10 cellular contexts compared by ENCODE assay signal in genomic region chr6:15505463-15505918, GRCh38.
DNase-seq lines count a peak whose midpoint lies in the region; ATAC-seq and TF ChIP-seq lines count a peak whose summit lies in the region.
"Had no signal": no experiment of that assay in that cellular context is flagged by ENCODE, and none has a peak within 500 bp of the region (broad histone marks: within the 10 kb centered on the region; RNA-seq: fewer than 3 reads in every experiment).

No MANE protein-coding gene starts in this region.

- DNase-seq in activated effector memory CD4-positive, alpha-beta T cell treated with anti-CD3 and anti-CD28 coated beads, Interleukin-2, amount 50 U/mL, for 16 hours: peak; percentile 43
- DNase-seq in activated effector memory CD4-positive, alpha-beta T cell treated with Interleukin-2 at 50 U/mL for 16 hours: no peak
- no peak for DNase-seq in coronary artery (ENCODE audit: low spot score)
- DNase-seq in myocyte (ENCODE audit: low read depth): peak; percentile 97
- DNase-seq in tibial nerve (ENCODE audit: low spot score in 2 of 2): peak in 1 of 2 donors; percentile 30
- DNase-seq in NCI-H69 (lab: John Stamatoyannopoulos, UW): no peak
- DNase-seq in T-helper 9 cell: no peak
- DNase-seq: NCI-H82, T-helper 1 cell had no signal

- H3K4me1 ChIP-seq in tibial nerve: peaks cover 0 to 53% (median 25%) of the 10 kb centered on the region in 4 donors

- H3K27me3 ChIP-seq in tibial nerve: no peaks in the 10 kb centered on the region

- no peak for ATAC-seq in GM18519 (IDR thresholded peaks at IDR 0.05; ENCODE audit: low FRiP score, unreplicated experiment)

- TF ChIP-seq CTCF in coronary artery (IDR thresholded peaks at IDR 0.05): no peak
- TF ChIP-seq CTCF in tibial nerve (IDR thresholded peaks at IDR 0.05): no peak

- peaks cover 0 to 50% (median 0%) of the 10 kb centered on the region in 3 donors for H3K36me3 ChIP-seq in tibial nerve

- peak in 1 of 2 donors; percentile 21 for TF ChIP-seq EP300 in tibial nerve (IDR thresholded peaks at IDR 0.05)

- TF ChIP-seq POLR2A in tibial nerve (IDR thresholded peaks at IDR 0.05): no peak

- no peaks in the 10 kb centered on the region for H3K9me3 ChIP-seq in tibial nerve

- H3K27ac ChIP-seq in coronary artery (no peak overlapping the region), tibial nerve (peak overlapping the region in 3 of 4 donors; percentile 37 to 86 (median 56))

- H3K4me3 ChIP-seq in coronary artery: peak overlapping the region; percentile 58
- H3K4me3 ChIP-seq in tibial nerve: peak overlapping the region in 2 of 4 donors; percentile 22 to 40

- WGBS in tibial nerve, 2 donors: 74 to 78% methylated on average over 18 of the region's 18 CpGs

Comparison
In these comparisons a context has a peak if more than half of its experiments do, and no peak if none do; other contexts are left out.
1. DNase-seq: peak in activated effector memory CD4-positive, alpha-beta T cell treated with anti-CD3 and anti-CD28 coated beads, Interleukin-2, amount 50 U/mL, for 16 hours (single experiment) and myocyte (single experiment); none in activated effector memory CD4-positive, alpha-beta T cell treated with Interleukin-2 at 50 U/mL for 16 hours (single experiment), coronary artery (single experiment), NCI-H69 (single experiment) and T-helper 9 cell (single experiment).
2. H3K27ac ChIP-seq: peak in tibial nerve (3 of 4); none in coronary artery (0 of 2).